ENCODE assay signal across 1 cellular context in the genomic region with DNA sequence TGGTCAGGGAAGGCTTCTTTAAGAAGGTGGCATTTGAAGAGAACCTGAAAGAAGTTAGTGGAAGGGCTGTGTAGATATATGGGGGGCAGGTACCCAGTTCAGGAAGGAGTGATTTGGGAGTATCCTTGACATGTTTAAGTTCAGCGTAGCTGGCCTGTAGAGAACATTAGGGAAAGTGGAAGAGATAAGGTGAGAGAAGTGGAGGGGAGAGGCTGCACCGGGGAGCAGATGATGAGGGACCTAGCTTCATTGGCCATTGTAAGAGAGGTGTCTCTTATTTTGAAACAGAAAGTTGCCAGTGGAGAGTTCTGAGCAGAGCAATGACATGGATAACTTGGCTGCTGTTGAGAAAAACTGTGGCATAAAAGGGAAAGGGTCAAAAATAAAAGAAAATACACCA.
TF ChIP-seq lines count a peak whose summit lies in the region.

No MANE protein-coding gene starts in this region.

TF ChIP-seq in K562, 482 proteins besides CTCF, POLR2A, EP300 and RAD21:
- TF ChIP-seq NFE2L1 (tag; IDR thresholded peaks at IDR 0.05; ENCODE audit: borderline replicate concordance, low read depth) (no peak), TOE1 (IDR thresholded peaks at IDR 0.05; ENCODE audit: borderline replicate concordance) (0 out of 2 replicates have a peak, but pooled peaks have one; percentile 22), TOE1 (CRISPR knock-in tag; IDR thresholded peaks at IDR 0.05; ENCODE audit: borderline replicate concordance, low read depth) (no peak), HDAC1 (IDR thresholded peaks at IDR 0.05) (no peak), NR2F6 (CRISPR knock-in tag; IDR thresholded peaks at IDR 0.05) (no peak), MCM5 (IDR thresholded peaks at IDR 0.05; ENCODE audit: low read depth) (no peak), ARHGAP35 (IDR thresholded peaks at IDR 0.05; ENCODE audit: partially characterized antibody) (no peak), HDAC2 (IDR thresholded peaks at IDR 0.05) (no peak), BACH1 (tag; IDR thresholded peaks at IDR 0.05) (no peak), POLR3G (IDR thresholded peaks at IDR 0.05; ENCODE audit: extremely low read depth, insufficient read length, insufficient replicate concordance) (no peak), ZNF644 (tag; IDR thresholded peaks at IDR 0.05; ENCODE audit: low read depth) (no peak), KAT7 (CRISPR knock-in tag; IDR thresholded peaks at IDR 0.05; ENCODE audit: borderline replicate concordance) (no peak), MAFK (IDR thresholded peaks at IDR 0.05; ENCODE audit: low read length) (no peak), CBFA2T2 (conservative IDR thresholded peaks at IDR 0.05) (no peak), MYNN (IDR thresholded peaks at IDR 0.05) (peak; percentile 99), MYNN (CRISPR knock-in tag; IDR thresholded peaks at IDR 0.05) (no peak; the same call in 1 of the 2 replicates), BMI1 (IDR thresholded peaks at IDR 0.05; ENCODE audit: low read length) (no peak), ZNF766 (CRISPR knock-in tag; conservative IDR thresholded peaks at IDR 0.05) (0 out of 2 replicates have a peak, but pooled peaks have one; percentile 22), CREB1 (IDR thresholded peaks at IDR 0.05) (no peak), CREB1 (CRISPR knock-in tag; IDR thresholded peaks at IDR 0.05) (no peak), EHMT2 (IDR thresholded peaks at IDR 0.05) (0 out of 2 replicates have a peak, but pooled peaks have one; percentile 30), ELF4 (CRISPR knock-in tag; IDR thresholded peaks at IDR 0.05) (peak; percentile 58; the same call in 1 of the 2 replicates), CXXC5 (CRISPR knock-in tag; IDR thresholded peaks at IDR 0.05) (0 out of 2 replicates have a peak, but pooled peaks have one; percentile 18)
- TF ChIP-seq, protein P1, sequence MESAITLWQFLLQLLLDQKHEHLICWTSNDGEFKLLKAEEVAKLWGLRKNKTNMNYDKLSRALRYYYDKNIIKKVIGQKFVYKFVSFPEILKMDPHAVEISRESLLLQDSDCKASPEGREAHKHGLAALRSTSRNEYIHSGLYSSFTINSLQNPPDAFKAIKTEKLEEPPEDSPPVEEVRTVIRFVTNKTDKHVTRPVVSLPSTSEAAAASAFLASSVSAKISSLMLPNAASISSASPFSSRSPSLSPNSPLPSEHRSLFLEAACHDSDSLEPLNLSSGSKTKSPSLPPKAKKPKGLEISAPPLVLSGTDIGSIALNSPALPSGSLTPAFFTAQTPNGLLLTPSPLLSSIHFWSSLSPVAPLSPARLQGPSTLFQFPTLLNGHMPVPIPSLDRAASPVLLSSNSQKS (CRISPR knock-in tag; IDR thresholded peaks at IDR 0.05), result no peak
- TF ChIP-seq, protein P2, sequence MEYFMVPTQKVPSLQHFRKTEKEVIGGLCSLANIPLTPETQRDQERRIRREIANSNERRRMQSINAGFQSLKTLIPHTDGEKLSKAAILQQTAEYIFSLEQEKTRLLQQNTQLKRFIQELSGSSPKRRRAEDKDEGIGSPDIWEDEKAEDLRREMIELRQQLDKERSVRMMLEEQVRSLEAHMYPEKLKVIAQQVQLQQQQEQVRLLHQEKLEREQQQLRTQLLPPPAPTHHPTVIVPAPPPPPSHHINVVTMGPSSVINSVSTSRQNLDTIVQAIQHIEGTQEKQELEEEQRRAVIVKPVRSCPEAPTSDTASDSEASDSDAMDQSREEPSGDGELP (CRISPR knock-in tag; IDR thresholded peaks at IDR 0.05; ENCODE audit: borderline replicate concordance), result no peak
- TF ChIP-seq, protein P3, sequence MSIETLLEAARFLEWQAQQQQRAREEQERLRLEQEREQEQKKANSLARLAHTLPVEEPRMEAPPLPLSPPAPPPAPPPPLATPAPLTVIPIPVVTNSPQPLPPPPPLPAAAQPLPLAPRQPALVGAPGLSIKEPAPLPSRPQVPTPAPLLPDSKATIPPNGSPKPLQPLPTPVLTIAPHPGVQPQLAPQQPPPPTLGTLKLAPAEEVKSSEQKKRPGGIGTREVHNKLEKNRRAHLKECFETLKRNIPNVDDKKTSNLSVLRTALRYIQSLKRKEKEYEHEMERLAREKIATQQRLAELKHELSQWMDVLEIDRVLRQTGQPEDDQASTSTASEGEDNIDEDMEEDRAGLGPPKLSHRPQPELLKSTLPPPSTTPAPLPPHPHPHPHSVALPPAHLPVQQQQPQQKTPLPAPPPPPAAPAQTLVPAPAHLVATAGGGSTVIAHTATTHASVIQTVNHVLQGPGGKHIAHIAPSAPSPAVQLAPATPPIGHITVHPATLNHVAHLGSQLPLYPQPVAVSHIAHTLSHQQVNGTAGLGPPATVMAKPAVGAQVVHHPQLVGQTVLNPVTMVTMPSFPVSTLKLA (conservative IDR thresholded peaks at IDR 0.05), result no peak
- TF ChIP-seq, protein P4, sequence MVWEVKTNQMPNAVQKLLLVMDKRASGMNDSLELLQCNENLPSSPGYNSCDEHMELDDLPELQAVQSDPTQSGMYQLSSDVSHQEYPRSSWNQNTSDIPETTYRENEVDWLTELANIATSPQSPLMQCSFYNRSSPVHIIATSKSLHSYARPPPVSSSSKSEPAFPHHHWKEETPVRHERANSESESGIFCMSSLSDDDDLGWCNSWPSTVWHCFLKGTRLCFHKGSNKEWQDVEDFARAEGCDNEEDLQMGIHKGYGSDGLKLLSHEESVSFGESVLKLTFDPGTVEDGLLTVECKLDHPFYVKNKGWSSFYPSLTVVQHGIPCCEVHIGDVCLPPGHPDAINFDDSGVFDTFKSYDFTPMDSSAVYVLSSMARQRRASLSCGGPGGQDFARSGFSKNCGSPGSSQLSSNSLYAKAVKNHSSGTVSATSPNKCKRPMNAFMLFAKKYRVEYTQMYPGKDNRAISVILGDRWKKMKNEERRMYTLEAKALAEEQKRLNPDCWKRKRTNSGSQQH (CRISPR knock-in tag; IDR thresholded peaks at IDR 0.05), result 0 out of 2 replicates have a peak, but pooled peaks have one; percentile 21
